Comparison of ENCODE assay signal across 13 cellular contexts in the genomic region with DNA sequence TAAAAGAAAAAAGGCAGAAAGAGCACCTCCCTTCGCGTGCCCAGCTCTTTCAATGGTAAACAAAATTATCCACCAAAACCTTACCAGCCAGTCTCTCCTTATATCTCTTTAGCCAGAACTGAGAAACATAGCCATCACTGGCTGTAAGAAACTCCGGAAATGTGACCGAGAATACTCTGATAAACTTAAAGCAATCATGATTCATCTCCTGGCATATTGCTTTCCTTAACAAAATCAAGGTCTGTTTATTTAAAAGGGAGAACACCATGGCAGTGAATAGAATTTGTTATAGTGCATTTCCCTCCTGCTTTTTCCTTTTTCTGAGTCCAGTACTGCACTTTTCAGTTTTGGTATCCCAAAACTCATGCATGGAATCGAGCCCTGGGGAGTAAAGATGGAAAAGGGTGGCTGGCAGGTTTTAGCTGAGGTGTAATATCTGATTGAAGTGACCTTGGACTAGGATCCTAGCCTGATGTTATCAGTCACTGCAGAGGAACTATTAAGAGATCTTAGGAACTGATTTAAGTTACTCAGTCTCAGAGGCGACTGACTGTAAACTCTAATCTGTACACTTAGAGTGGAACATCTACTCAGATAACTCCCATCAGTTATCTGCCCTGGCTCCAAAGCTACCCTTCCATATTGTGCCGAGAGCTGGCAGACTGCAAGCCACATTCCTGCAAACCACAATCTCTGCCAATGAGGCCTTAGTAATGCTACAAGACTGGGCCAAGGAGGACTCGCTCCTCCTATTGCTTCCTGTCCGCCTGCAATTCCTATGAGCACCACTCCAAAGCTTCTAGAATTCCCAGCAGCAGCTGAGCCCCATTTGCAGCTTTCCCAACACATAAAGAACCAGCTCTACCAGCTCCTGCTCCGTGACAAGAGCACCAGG. TPM values are rescaled to one million over a fixed set of nuclear protein-coding genes. Genes with fewer than 3 reads are reported as not detected.
DNase-seq lines count a peak whose midpoint lies in the region; ATAC-seq, FAIRE-seq and TF ChIP-seq lines count a peak whose summit lies in the region.
"Had no signal": no experiment of that assay in that cellular context is flagged by ENCODE, and none has a peak within 500 bp of the region (broad histone marks: within the 10 kb centered on the region; RNA-seq: fewer than 3 reads in every experiment).

No MANE protein-coding gene starts in this region.

- H3K4me2 ChIP-seq in astrocyte (ENCODE audit: low read length), result peak overlapping the region; percentile 70

- H2AFZ ChIP-seq in astrocyte (ENCODE audit: low read depth, low read length), result no peak overlapping the region
- H2AFZ ChIP-seq: parathyroid adenoma had no signal

- intact Hi-C loops in left ventricle myocardium superior (cut with micrococcal nuclease), result loop anchor here (10.0 kb wide), 1 partner anchor 243 kb away; a partner anchor contains a TSS

- DNase-seq in SIG-M5 treated with dmso at 0.1 percent for 504 hours (lab: John Stamatoyannopoulos, UW; ENCODE audit: unreplicated experiment), result peak; percentile 11
- no peak for DNase-seq in SIG-M5 (lab: John Stamatoyannopoulos, UW)
- peak; percentile 88 for DNase-seq in astrocyte (ENCODE audit: low read depth)
- no peak for DNase-seq in left ventricle myocardium superior
- DNase-seq in upper lobe of left lung, result peak in 1 of 2 donors; percentile 79
- no peak for DNase-seq in activated gamma-delta T cell (lab: John Stamatoyannopoulos, UW)
- no peak for DNase-seq in pons (ENCODE audit: low spot score)
- DNase-seq: 8988T; hypothalamus; stimulated activated naive CD4-positive, alpha-beta T cell treated with Interleukin-2 at 50 U/mL for 16 hours; T-helper 17 cell had no signal

- WGBS in upper lobe of left lung, 2 donors, result 59 to 70% methylated on average over 9 to 10 of the region's 10 CpGs

- peak; percentile 52 for FAIRE-seq in astrocyte (lab: Jason Lieb, UNC)

- H3K9me3 Mint-ChIP-seq in astrocyte (ENCODE audit: unreplicated experiment), result no peaks in the 10 kb centered on the region

- ATAC-seq in left ventricle myocardium superior, result peak; percentile 88
- ATAC-seq in upper lobe of left lung (ENCODE audit: low FRiP score in 2 of 2), result peak; percentile 67 to 80
- ATAC-seq in HG03039 (IDR thresholded peaks at IDR 0.05; ENCODE audit: unreplicated experiment), result no peak
- ATAC-seq: T-helper 17 cell had no signal

- no peak overlapping the region for H3K4me3 Mint-ChIP-seq in astrocyte (ENCODE audit: unreplicated experiment)
- H3K4me3 Mint-ChIP-seq: T-helper 17 cell had no signal

- H3K27ac Mint-ChIP-seq in astrocyte (ENCODE audit: unreplicated experiment), result peak overlapping the region; percentile 94
- H3K27ac Mint-ChIP-seq: T-helper 17 cell had no signal

- H3K4me3 ChIP-seq in astrocyte (ENCODE audit: insufficient read depth, low read depth, low read length), result no peak overlapping the region
- H3K4me3 ChIP-seq in upper lobe of left lung, result no peak overlapping the region

- H3K36me3 ChIP-seq in astrocyte (ENCODE audit: insufficient read depth, low read length) (peaks cover 4% of the 10 kb centered on the region), upper lobe of left lung (no peaks in the 10 kb centered on the region)

- TF ChIP-seq CTCF in astrocyte (IDR thresholded peaks at IDR 0.05; ENCODE audit: insufficient read depth, low read depth, low read length) (no peak), upper lobe of left lung (IDR thresholded peaks at IDR 0.05) (peak in 1 of 6 experiments; percentile 18)

- TF ChIP-seq EP300 in upper lobe of left lung (IDR thresholded peaks at IDR 0.05), result no peak

- peak overlapping the region; percentile 36 for H3K27ac ChIP-seq in astrocyte (ENCODE audit: low read depth, low read length)
- H3K27ac ChIP-seq in upper lobe of left lung, result peak overlapping the region in 3 of 4 donors; percentile 25 to 51 (median 28)
- H3K27ac ChIP-seq: parathyroid adenoma had no signal

- H3K9ac ChIP-seq in astrocyte (ENCODE audit: low read length), result peak overlapping the region; percentile 32
- H3K9ac ChIP-seq: parathyroid adenoma had no signal

- H3K9me3 ChIP-seq in astrocyte (ENCODE audit: insufficient read depth, low read depth, low read length), result no peaks in the 10 kb centered on the region
- H3K9me3 ChIP-seq in upper lobe of left lung, result no peaks in the 10 kb centered on the region

- peaks cover 5% of the 10 kb centered on the region for H3K36me3 Mint-ChIP-seq in astrocyte (ENCODE audit: low read depth, unreplicated experiment)

- peaks cover 7% of the 10 kb centered on the region for H4K20me1 ChIP-seq in astrocyte (ENCODE audit: insufficient read depth, low read length)

- H3K27me3 Mint-ChIP-seq in astrocyte (ENCODE audit: low read depth, unreplicated experiment), result no peaks in the 10 kb centered on the region
- H3K27me3 Mint-ChIP-seq: T-helper 17 cell had no signal

- peaks cover 26% of the 10 kb centered on the region for H3K4me1 Mint-ChIP-seq in astrocyte (ENCODE audit: low read depth, unreplicated experiment)

- TF ChIP-seq POLR2A in upper lobe of left lung (IDR thresholded peaks at IDR 0.05), result no peak

- H3K79me2 ChIP-seq in astrocyte (ENCODE audit: insufficient read depth, low read length), result peaks cover 40% of the 10 kb centered on the region
- H3K79me2 ChIP-seq: parathyroid adenoma had no signal

- H3K27me3 ChIP-seq in astrocyte (ENCODE audit: insufficient read depth, low read length) (no peaks in the 10 kb centered on the region), upper lobe of left lung (no peaks in the 10 kb centered on the region)

- H3K4me1 ChIP-seq in astrocyte (ENCODE audit: insufficient read depth, low read length) (peaks cover 21% of the 10 kb centered on the region), upper lobe of left lung (peaks cover 0 to 13% (median 10%) of the 10 kb centered on the region in 4 donors)
- H3K4me1 ChIP-seq: parathyroid adenoma had no signal

RNA-seq across cellular contexts. Expression of a gene that starts 7.4 kb away (rescaled TPM):
- 16.2 and 16.4 TPM in 2 replicates for total RNA-seq in astrocyte
- total RNA-seq in left ventricle myocardium superior, result 50.6 TPM
- 10 to 100 TPM in 5 of 6 donors, 1 to 10 TPM in 1; 6.0 to 26.7 (median 16.3) TPM for total RNA-seq in upper lobe of left lung

Comparison
In these comparisons a context has a peak if more than half of its experiments do, and no peak if none do; other contexts are left out.
1. DNase-seq: peak in SIG-M5 treated with dmso at 0.1 percent for 504 hours (single experiment) and astrocyte (single experiment); none in SIG-M5 (single experiment), left ventricle myocardium superior (single experiment), activated gamma-delta T cell (single experiment) and pons (single experiment).